11 cellular contexts compared by ENCODE assay signal in genomic region chr5:142846402-142846801, GRCh38.
DNase-seq lines count a peak whose midpoint lies in the region; ATAC-seq lines count a peak whose summit lies in the region.
"Had no signal": no experiment of that assay in that cellular context is flagged by ENCODE, and none has a peak within 500 bp of the region (broad histone marks: within the 10 kb centered on the region; RNA-seq: fewer than 3 reads in every experiment).

No MANE protein-coding gene starts in this region.

- no peak overlapping the region for H3K4me3 ChIP-seq in trophoblast cell (ENCODE audit: low read depth, low read length)
- H3K4me3 ChIP-seq: GM23248, upper lobe of left lung had no signal

- no peaks in the 10 kb centered on the region for H3K79me1 ChIP-seq in trophoblast cell (ENCODE audit: low read length)

- H2BK120ac ChIP-seq in trophoblast cell (ENCODE audit: insufficient read depth, low read length, poor library complexity) = no peak overlapping the region

- H3K79me2 ChIP-seq in trophoblast cell (ENCODE audit: control insufficient read depth, insufficient read depth, low read length, poor library complexity) = no peaks in the 10 kb centered on the region

- H3K23ac ChIP-seq in trophoblast cell (ENCODE audit: low read length) = no peak overlapping the region

- H3K36me3 Mint-ChIP-seq in central memory CD8-positive, alpha-beta T cell (ENCODE audit: insufficient read depth) = peaks cover 2% of the 10 kb centered on the region

- H3K18ac ChIP-seq in trophoblast cell (ENCODE audit: low read length) = no peak overlapping the region

- peak overlapping the region; percentile 51 for H3K9ac ChIP-seq in trophoblast cell (ENCODE audit: low read length)
- H3K9ac ChIP-seq: GM23248 had no signal

- H3K36me3 ChIP-seq in trophoblast cell (ENCODE audit: control insufficient read depth in 1 of 2, insufficient read depth in 2 of 2, low read length in 2 of 2) = no peaks in the 10 kb centered on the region
- H3K36me3 ChIP-seq: upper lobe of left lung had no signal

- no peak overlapping the region for H3K4ac ChIP-seq in trophoblast cell (ENCODE audit: low read depth, low read length)

- no peaks in the 10 kb centered on the region for H3K9me3 Mint-ChIP-seq in central memory CD8-positive, alpha-beta T cell

- no peak overlapping the region for H3K4me2 ChIP-seq in trophoblast cell (ENCODE audit: low read length)

- H3K4me1 ChIP-seq in trophoblast cell (ENCODE audit: control insufficient read depth in 1 of 2, insufficient read depth in 2 of 2, low read length in 2 of 2) = peaks cover 12 to 16% of the 10 kb centered on the region in 2 experiments

- H3K27me3 Mint-ChIP-seq in central memory CD8-positive, alpha-beta T cell = no peaks in the 10 kb centered on the region

- DNase-seq in NCI-H82 (lab: John Stamatoyannopoulos, UW) = peak; percentile 62
- no peak for DNase-seq in central memory CD8-positive, alpha-beta T cell (ENCODE audit: low spot score in 2 of 2)
- no peak for DNase-seq in trophoblast cell
- DNase-seq in COLO829 (ENCODE audit: low spot score) = no peak
- DNase-seq: DMS79, GM23248, NCI-H1417 treated with DMSO at 0.1 percent for 48 hours had no signal

- H2AK5ac ChIP-seq in trophoblast cell (ENCODE audit: low read length) = no peak overlapping the region

- H4K12ac ChIP-seq in trophoblast cell (ENCODE audit: low read depth, low read length) = no peak overlapping the region

- H3K14ac ChIP-seq in trophoblast cell (ENCODE audit: low read length) = no peak overlapping the region

- no peak overlapping the region for H3K27ac ChIP-seq in trophoblast cell (ENCODE audit: low read depth, low read length)
- H3K27ac ChIP-seq: GM23248 had no signal

- H4K91ac ChIP-seq in trophoblast cell (ENCODE audit: low read depth, low read length) = no peak overlapping the region

- H3K27ac Mint-ChIP-seq in central memory CD8-positive, alpha-beta T cell (ENCODE audit: low read depth) = peak overlapping the region; percentile 60

- no peak overlapping the region for H4K8ac ChIP-seq in trophoblast cell (ENCODE audit: low read depth, low read length)

- no peaks in the 10 kb centered on the region for H3K9me3 ChIP-seq in trophoblast cell (ENCODE audit: insufficient read depth, low read depth, low read length)
- H3K9me3 ChIP-seq: upper lobe of left lung had no signal

- peaks cover 89% of the 10 kb centered on the region for H3K4me1 Mint-ChIP-seq in central memory CD8-positive, alpha-beta T cell

- no peak overlapping the region for H2BK5ac ChIP-seq in trophoblast cell (ENCODE audit: low read depth, low read length, poor library complexity)

- peak overlapping the region; percentile 57 for H3K4me3 Mint-ChIP-seq in central memory CD8-positive, alpha-beta T cell

- H3K27me3 ChIP-seq in trophoblast cell (ENCODE audit: insufficient read depth, low read length) = no peaks in the 10 kb centered on the region
- H3K27me3 ChIP-seq: upper lobe of left lung had no signal

- ATAC-seq in GM18511 (IDR thresholded peaks at IDR 0.05; ENCODE audit: unreplicated experiment) (peak; percentile 40), HG03378 (IDR thresholded peaks at IDR 0.05; ENCODE audit: unreplicated experiment) (no peak), HG02884 (IDR thresholded peaks at IDR 0.05; ENCODE audit: unreplicated experiment) (no peak)
- ATAC-seq in central memory CD8-positive, alpha-beta T cell (replicated peaks; ENCODE audit: extremely low read depth, poor library complexity, severe bottlenecking) = no peak

- no peak overlapping the region for H2BK12ac ChIP-seq in trophoblast cell (ENCODE audit: low read length)

- H2AFZ ChIP-seq in trophoblast cell (ENCODE audit: insufficient read depth, low read length, poor library complexity) = no peak overlapping the region
- H2AFZ ChIP-seq: GM23248 had no signal
